ENCODE assay signal across 1 cellular context in the genomic region with DNA sequence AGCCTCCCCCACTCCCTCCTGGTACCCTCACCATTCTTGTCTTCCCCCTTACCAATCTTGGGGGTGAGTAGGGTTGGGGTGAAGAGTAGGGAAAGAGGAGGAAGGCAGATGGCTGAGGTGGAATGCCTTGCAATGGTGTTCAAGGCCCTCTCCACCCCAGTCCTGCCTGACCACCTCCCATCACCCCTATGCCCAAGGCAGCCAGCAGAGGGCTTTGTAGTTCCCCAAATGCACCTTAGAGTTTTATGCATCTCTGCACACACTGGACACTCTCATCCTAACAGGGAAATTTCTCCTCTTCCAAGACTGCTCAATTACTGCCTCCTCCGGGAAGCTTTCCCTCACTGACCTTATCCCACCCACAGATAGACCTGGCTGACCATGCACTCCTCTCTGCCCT.
TF ChIP-seq lines count a peak whose summit lies in the region.

No MANE protein-coding gene starts in this region.

TF ChIP-seq in GM23338, 12 proteins besides CTCF, POLR2A, EP300 and RAD21 (continued from another document):
- TF ChIP-seq, protein P1, sequence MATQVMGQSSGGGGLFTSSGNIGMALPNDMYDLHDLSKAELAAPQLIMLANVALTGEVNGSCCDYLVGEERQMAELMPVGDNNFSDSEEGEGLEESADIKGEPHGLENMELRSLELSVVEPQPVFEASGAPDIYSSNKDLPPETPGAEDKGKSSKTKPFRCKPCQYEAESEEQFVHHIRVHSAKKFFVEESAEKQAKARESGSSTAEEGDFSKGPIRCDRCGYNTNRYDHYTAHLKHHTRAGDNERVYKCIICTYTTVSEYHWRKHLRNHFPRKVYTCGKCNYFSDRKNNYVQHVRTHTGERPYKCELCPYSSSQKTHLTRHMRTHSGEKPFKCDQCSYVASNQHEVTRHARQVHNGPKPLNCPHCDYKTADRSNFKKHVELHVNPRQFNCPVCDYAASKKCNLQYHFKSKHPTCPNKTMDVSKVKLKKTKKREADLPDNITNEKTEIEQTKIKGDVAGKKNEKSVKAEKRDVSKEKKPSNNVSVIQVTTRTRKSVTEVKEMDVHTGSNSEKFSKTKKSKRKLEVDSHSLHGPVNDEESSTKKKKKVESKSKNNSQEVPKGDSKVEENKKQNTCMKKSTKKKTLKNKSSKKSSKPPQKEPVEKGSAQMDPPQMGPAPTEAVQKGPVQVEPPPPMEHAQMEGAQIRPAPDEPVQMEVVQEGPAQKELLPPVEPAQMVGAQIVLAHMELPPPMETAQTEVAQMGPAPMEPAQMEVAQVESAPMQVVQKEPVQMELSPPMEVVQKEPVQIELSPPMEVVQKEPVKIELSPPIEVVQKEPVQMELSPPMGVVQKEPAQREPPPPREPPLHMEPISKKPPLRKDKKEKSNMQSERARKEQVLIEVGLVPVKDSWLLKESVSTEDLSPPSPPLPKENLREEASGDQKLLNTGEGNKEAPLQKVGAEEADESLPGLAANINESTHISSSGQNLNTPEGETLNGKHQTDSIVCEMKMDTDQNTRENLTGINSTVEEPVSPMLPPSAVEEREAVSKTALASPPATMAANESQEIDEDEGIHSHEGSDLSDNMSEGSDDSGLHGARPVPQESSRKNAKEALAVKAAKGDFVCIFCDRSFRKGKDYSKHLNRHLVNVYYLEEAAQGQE (IDR thresholded peaks at IDR 0.05; ENCODE audit: unreplicated experiment), result no peak
- TF ChIP-seq, protein P2, sequence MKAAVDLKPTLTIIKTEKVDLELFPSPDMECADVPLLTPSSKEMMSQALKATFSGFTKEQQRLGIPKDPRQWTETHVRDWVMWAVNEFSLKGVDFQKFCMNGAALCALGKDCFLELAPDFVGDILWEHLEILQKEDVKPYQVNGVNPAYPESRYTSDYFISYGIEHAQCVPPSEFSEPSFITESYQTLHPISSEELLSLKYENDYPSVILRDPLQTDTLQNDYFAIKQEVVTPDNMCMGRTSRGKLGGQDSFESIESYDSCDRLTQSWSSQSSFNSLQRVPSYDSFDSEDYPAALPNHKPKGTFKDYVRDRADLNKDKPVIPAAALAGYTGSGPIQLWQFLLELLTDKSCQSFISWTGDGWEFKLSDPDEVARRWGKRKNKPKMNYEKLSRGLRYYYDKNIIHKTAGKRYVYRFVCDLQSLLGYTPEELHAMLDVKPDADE (IDR thresholded peaks at IDR 0.05), result no peak
